ENCODE assay signal across 2 cellular contexts in the genomic region with DNA sequence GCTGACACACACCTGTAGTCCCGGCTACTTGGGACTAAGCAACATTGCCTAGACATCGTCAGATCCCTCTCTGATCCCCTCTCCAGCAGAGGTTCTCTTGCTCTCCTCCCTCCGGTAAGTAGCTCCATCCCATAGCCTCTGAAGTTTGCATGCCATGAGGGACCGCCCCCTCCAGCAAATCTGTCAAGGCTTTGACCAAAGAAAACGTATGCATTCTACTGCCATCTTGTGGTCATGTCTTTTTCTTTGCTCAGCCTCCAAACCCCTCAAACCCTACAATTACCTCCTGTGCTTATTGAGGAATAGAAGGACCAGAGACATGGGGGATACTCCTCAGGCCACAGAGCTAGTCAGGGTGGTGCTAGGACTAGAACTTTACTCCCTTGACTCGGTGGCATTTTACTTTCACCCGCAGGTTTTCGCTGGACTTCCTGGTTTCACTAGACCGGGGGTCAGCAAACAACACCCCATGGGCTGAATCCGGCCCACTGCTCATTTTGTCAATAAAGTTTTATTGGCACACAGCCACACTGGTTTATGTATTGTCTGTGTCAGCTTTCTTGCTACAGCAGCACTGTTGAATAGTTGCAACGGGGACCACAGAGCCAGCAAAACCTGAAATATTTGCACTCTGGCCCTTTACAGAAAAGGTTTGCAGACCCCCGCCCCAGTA.
TF ChIP-seq lines count a peak whose summit lies in the region.

No MANE protein-coding gene starts in this region.

TF ChIP-seq in HCT116, 20 proteins besides CTCF, POLR2A, EP300 and RAD21 (continued from another document):
- TF ChIP-seq, protein P1, sequence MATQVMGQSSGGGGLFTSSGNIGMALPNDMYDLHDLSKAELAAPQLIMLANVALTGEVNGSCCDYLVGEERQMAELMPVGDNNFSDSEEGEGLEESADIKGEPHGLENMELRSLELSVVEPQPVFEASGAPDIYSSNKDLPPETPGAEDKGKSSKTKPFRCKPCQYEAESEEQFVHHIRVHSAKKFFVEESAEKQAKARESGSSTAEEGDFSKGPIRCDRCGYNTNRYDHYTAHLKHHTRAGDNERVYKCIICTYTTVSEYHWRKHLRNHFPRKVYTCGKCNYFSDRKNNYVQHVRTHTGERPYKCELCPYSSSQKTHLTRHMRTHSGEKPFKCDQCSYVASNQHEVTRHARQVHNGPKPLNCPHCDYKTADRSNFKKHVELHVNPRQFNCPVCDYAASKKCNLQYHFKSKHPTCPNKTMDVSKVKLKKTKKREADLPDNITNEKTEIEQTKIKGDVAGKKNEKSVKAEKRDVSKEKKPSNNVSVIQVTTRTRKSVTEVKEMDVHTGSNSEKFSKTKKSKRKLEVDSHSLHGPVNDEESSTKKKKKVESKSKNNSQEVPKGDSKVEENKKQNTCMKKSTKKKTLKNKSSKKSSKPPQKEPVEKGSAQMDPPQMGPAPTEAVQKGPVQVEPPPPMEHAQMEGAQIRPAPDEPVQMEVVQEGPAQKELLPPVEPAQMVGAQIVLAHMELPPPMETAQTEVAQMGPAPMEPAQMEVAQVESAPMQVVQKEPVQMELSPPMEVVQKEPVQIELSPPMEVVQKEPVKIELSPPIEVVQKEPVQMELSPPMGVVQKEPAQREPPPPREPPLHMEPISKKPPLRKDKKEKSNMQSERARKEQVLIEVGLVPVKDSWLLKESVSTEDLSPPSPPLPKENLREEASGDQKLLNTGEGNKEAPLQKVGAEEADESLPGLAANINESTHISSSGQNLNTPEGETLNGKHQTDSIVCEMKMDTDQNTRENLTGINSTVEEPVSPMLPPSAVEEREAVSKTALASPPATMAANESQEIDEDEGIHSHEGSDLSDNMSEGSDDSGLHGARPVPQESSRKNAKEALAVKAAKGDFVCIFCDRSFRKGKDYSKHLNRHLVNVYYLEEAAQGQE (IDR thresholded peaks at IDR 0.05; ENCODE audit: low read depth) = no peak
- TF ChIP-seq CEBPB (IDR thresholded peaks at IDR 0.05; ENCODE audit: low read depth) (no peak), ZNF274 (IDR thresholded peaks at IDR 0.05; ENCODE audit: low read depth, low read length) (no peak), SRF (IDR thresholded peaks at IDR 0.05; ENCODE audit: low read depth) (no peak)
- TF ChIP-seq, protein P2, sequence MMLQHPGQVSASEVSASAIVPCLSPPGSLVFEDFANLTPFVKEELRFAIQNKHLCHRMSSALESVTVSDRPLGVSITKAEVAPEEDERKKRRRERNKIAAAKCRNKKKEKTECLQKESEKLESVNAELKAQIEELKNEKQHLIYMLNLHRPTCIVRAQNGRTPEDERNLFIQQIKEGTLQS (IDR thresholded peaks at IDR 0.05) = no peak

TF ChIP-seq in liver, 16 proteins besides CTCF, POLR2A, EP300 and RAD21 (continued from another document):
- TF ChIP-seq, protein P1 (IDR thresholded peaks at IDR 0.05) = no peak
- no peak for TF ChIP-seq RXRA (IDR thresholded peaks at IDR 0.05)
